ENCODE assay signal across 2 cellular contexts in genomic region chrY:9516287-9516686, GRCh38. TPM values are rescaled to one million over a fixed set of nuclear protein-coding genes. Genes with fewer than 3 reads are reported as not detected.
"Had no signal": no experiment of that assay in that cellular context is flagged by ENCODE, and none has a peak within 500 bp of the region (broad histone marks: within the 10 kb centered on the region; RNA-seq: fewer than 3 reads in every experiment).

No MANE protein-coding gene starts in this region.

RNA-seq across cellular contexts. Expression of gene TSPY10, which starts 11.4 kb away (rescaled TPM):
- total RNA-seq: G401, GM12878 had no signal
- polyA plus RNA-seq: GM12878 had no signal

RNA-seq across cellular contexts. Expression of gene TSPY9, which starts 29.2 kb away (rescaled TPM):
- total RNA-seq: G401, GM12878 had no signal
- polyA plus RNA-seq: GM12878 had no signal

RNA-seq across cellular contexts. Expression of gene TSPY1, which starts 49.5 kb away (rescaled TPM):
- total RNA-seq: G401, GM12878 had no signal
- polyA plus RNA-seq: GM12878 had no signal
